Comparison of ENCODE assay signal across 18 cellular contexts in genomic region chr7:24213311-24213710, GRCh38.
"Had no signal": no experiment of that assay in that cellular context is flagged by ENCODE, and none has a peak within 500 bp of the region (broad histone marks: within the 10 kb centered on the region; RNA-seq: fewer than 3 reads in every experiment).

No MANE protein-coding gene starts in this region.

- ATAC-seq: gastrocnemius medialis; mucosa of descending colon; naive thymus-derived CD4-positive, alpha-beta T cell; right lobe of liver; stimulated activated effector memory CD8-positive, alpha-beta T cell treated with anti-CD3 and anti-CD28 coated beads, Interleukin-12 subunit alpha, Interleukin-12 subunit beta, amount 100 ng/mL, for 72 hours had no signal

- DNase-seq: dorsolateral prefrontal cortex; effector CD4-positive, alpha-beta T cell; foreskin fibroblast; gastrocnemius medialis; head of caudate nucleus; mucosa of descending colon; naive thymus-derived CD4-positive, alpha-beta T cell; right lobe of liver; stimulated activated CD4-positive, alpha-beta T cell treated with anti-CD3 and anti-CD28 coated beads, Interleukin-2, amount 100 ng/mL, for 24 hours; stimulated activated CD4-positive, alpha-beta T cell treated with anti-CD3 and anti-CD28 coated beads, Interleukin-4, amount 100 ng/mL, for 24 hours; stimulated activated naive CD4-positive, alpha-beta T cell treated with Interleukin-2 at 50 U/mL for 16 hours; stomach; tibial artery had no signal

- H3K4me1 ChIP-seq: gastrocnemius medialis, neural progenitor cell, parathyroid adenoma, right lobe of liver, stomach, tibial artery had no signal

- H3K27ac ChIP-seq: dorsolateral prefrontal cortex, gastrocnemius medialis, neural progenitor cell, parathyroid adenoma, right lobe of liver, stomach, tibial artery had no signal

- H3K4me3 ChIP-seq: dorsolateral prefrontal cortex, gastrocnemius medialis, lung, mucosa of descending colon, neural progenitor cell, right lobe of liver, smooth muscle cell, stomach, tibial artery had no signal

- H3K9me3 ChIP-seq: gastrocnemius medialis, mucosa of descending colon, right lobe of liver, stomach, tibial artery had no signal

- H3K36me3 ChIP-seq: gastrocnemius medialis, neural progenitor cell, right lobe of liver, stomach, tibial artery had no signal

- H3K27me3 ChIP-seq: dorsolateral prefrontal cortex, gastrocnemius medialis, neural progenitor cell, right lobe of liver, stomach, tibial artery had no signal
